Comparison of ENCODE assay signal across 34 cellular contexts in the genomic region with DNA sequence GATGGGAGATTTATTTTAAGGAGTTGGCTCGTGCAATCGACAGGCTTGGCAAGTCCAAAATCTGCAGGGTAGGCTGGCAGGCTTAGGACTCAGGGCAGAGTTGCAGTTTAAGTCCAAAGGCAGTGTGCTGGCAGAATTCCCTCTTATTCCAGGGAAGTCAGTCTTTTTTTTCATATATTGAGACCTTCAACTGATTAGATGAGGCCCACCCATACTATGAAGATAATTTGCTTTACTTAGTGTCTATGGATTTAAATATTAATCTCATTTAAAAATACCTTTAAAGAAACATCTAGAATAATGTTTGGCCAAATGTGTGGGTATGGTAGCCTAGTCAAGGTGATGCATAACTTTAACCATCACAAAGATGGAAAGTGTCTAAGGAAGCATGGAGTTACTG.
"Had no signal": no experiment of that assay in that cellular context is flagged by ENCODE, and none has a peak within 500 bp of the region (broad histone marks: within the 10 kb centered on the region; RNA-seq: fewer than 3 reads in every experiment).

No MANE protein-coding gene starts in this region.

- H3K36me3 ChIP-seq: MG63 had no signal

- DNase-seq: Kasumi-1, MG63, MM.1S, NCI-H1048, NCI-H1092, NCI-H1092 treated with DMSO at 0.1 percent for 48 hours, NCI-H1105, NCI-H1105 treated with DMSO at 0.1 percent for 48 hours, NCI-H1417, NCI-H1417 treated with DMSO at 0.1 percent for 48 hours, NCI-H1436, NCI-H1436 treated with DMSO at 0.1 percent for 48 hours, NCI-H146, NCI-H1694, NCI-H1694 treated with DMSO at 0.1 percent for 48 hours, NCI-H187, NCI-H187 treated with DMSO at 0.1 percent for 48 hours, NCI-H1930, NCI-H2029, NCI-H2029 treated with DMSO at 0.1 percent for 48 hours, NCI-H2081, NCI-H2081 treated with DMSO at 0.1 percent for 48 hours, NCI-H2107, NCI-H2171, NCI-H2171 treated with DMSO at 0.1 percent for 48 hours, NCI-H2227 treated with DMSO at 0.1 percent for 48 hours, NCI-H226, NCI-H345, NCI-H446, NCI-H446 treated with DMSO at 0.1 percent for 48 hours, NCI-H510A, NCI-H510A treated with DMSO at 0.1 percent for 48 hours, NCI-H524, NCI-H524 treated with DMSO at 0.1 percent for 48 hours had no signal

- H3K4me3 ChIP-seq: MG63 had no signal

- H3K9me3 ChIP-seq: MG63 had no signal

- H3K27me3 ChIP-seq: MG63 had no signal
